26 cellular contexts compared by ENCODE assay signal in genomic region chr12:131620946-131621681, GRCh38.
DNase-seq lines count a peak whose midpoint lies in the region; ATAC-seq, FAIRE-seq and TF ChIP-seq lines count a peak whose summit lies in the region.
"Had no signal": no experiment of that assay in that cellular context is flagged by ENCODE, and none has a peak within 500 bp of the region (broad histone marks: within the 10 kb centered on the region; RNA-seq: fewer than 3 reads in every experiment).

No MANE protein-coding gene starts in this region.

- TF ChIP-seq POLR2A in HepG2 (IDR thresholded peaks at IDR 0.05; ENCODE audit: insufficient read depth in 1 of 2, low read depth in 2 of 2, low read length in 2 of 2) (no peak), right lobe of liver (IDR thresholded peaks at IDR 0.05) (no peak)

- H2AFZ ChIP-seq in HepG2 (ENCODE audit: low read length) = no peak overlapping the region
- H2AFZ ChIP-seq: GM23248, PC-9 had no signal

- no peak for ATAC-seq in HepG2
- ATAC-seq in right lobe of liver = no peak
- ATAC-seq in GM18867 (IDR thresholded peaks at IDR 0.05; ENCODE audit: unreplicated experiment) = no peak
- ATAC-seq in GM21576 (IDR thresholded peaks at IDR 0.05; ENCODE audit: unreplicated experiment) = no peak
- ATAC-seq: pancreas had no signal

- no peak overlapping the region for H3K27ac ChIP-seq in HepG2 (ENCODE audit: extremely low read length, insufficient read depth, low read length)
- H3K27ac ChIP-seq in right lobe of liver = no peak overlapping the region
- H3K27ac ChIP-seq: coronary artery, GM23248, KMS-11, pancreas, PC-9, SK-N-MC, VCaP had no signal

- no peaks in the 10 kb centered on the region for H3K4me1 ChIP-seq in HepG2 (ENCODE audit: insufficient read depth, low read length)
- no peaks in the 10 kb centered on the region for H3K4me1 ChIP-seq in right lobe of liver
- H3K4me1 ChIP-seq: pancreas had no signal

- WGBS in HepG2 (ENCODE audit: low lambda C conversion rate) = 36% methylated on average over 5 of the region's 27 CpGs
- 29% methylated on average over 1 of the region's 27 CpGs for WGBS in right lobe of liver (ENCODE audit: insufficient coverage, low coverage, low lambda C conversion rate, missing lambda C conversion rate)

- H3K9me3 ChIP-seq in HepG2 (ENCODE audit: low read length) (no peaks in the 10 kb centered on the region), right lobe of liver (no peaks in the 10 kb centered on the region)
- H3K9me3 ChIP-seq: pancreas had no signal

- no peak overlapping the region for H3K4me3 Mint-ChIP-seq in glutamatergic neuron (ENCODE audit: unreplicated experiment)
- H3K4me3 Mint-ChIP-seq: activated naive CD8-positive, alpha-beta T cell treated with anti-CD3 and anti-CD28 coated beads, Interleukin-2, amount 10 ng/mL, durations not matched to agents 7 days and 5 days; B cell had no signal

- 0 out of 2 replicates have a peak, but pooled peaks cover 8% of the 10 kb centered on the region for H4K20me1 ChIP-seq in HepG2 (ENCODE audit: insufficient read depth, low read length)

- CTCF ChIA-PET in HepG2 (lab: Yijun Ruan, JAX; ENCODE audit: low intra/inter-chr PET ratio, low total read pairs) (no interaction called here), GM10248 (lab: Yijun Ruan, JAX) (interaction anchor here (0.7 kb wide), 1 partner anchor 12 kb away, joined by 3 read pairs; no protein-coding TSS in a partner anchor)

- H3K79me2 ChIP-seq in HepG2 (ENCODE audit: insufficient read depth, low read length) = no peaks in the 10 kb centered on the region

- H3K27me3 ChIP-seq in HepG2 (ENCODE audit: control insufficient read depth in 1 of 2, insufficient read depth in 2 of 2, low read length in 2 of 2) = peaks cover 23 to 76% of the 10 kb centered on the region in 2 experiments
- H3K27me3 ChIP-seq in right lobe of liver = no peaks in the 10 kb centered on the region

- peaks cover 10% of the 10 kb centered on the region for H3K9me3 Mint-ChIP-seq in glutamatergic neuron (ENCODE audit: unreplicated experiment)
- H3K9me3 Mint-ChIP-seq: activated T-helper 2 cell treated with anti-CD3 and anti-CD28 coated beads, Interferon-gamma antibody, Interleukin-2, Interleukin-4, amounts not matched to agents 10 μg/mL and 5 μg/mL and 100 μg/mL, durations not matched to agents 14 hours and 24 hours and 36 hours had no signal

- no peak for FAIRE-seq in HepG2 (lab: Jason Lieb, UNC)
- FAIRE-seq: D721Med, islet of Langerhans, pancreas had no signal

- intact Hi-C loops in HepG2 (cut with micrococcal nuclease; ENCODE audit: unreplicated experiment) = loop anchor here (5.0 kb wide), 1 partner anchor 274 kb away; no protein-coding TSS in a partner anchor
- intact Hi-C loops in right lobe of liver (cut with DNase I) = loop anchor here in 1 of 2 donors (10.0 kb wide), 1 partner anchor 286 kb away; no protein-coding TSS in a partner anchor

- no peaks in the 10 kb centered on the region for H3K36me3 ChIP-seq in HepG2 (replicated peaks in 1 of 2; ENCODE audit: control insufficient read depth in 1 of 2, insufficient read depth in 2 of 2, low read length in 2 of 2)
- H3K36me3 ChIP-seq in right lobe of liver = no peaks in the 10 kb centered on the region
- H3K36me3 ChIP-seq: pancreas had no signal

- TF ChIP-seq EP300 in HepG2 (IDR thresholded peaks at IDR 0.05; ENCODE audit: low read depth in 2 of 2, low read length in 2 of 2) (no peak), HepG2 (CRISPR knock-in tag; IDR thresholded peaks at IDR 0.05; ENCODE audit: borderline replicate concordance) (no peak)

- POLR2A ChIA-PET in HepG2 (lab: Yijun Ruan, JAX) (no interaction called here), GM10248 (lab: Yijun Ruan, JAX) (no interaction called here)

- H3K36me3 Mint-ChIP-seq in glutamatergic neuron (ENCODE audit: unreplicated experiment) = no peaks in the 10 kb centered on the region
- H3K36me3 Mint-ChIP-seq: activated naive CD8-positive, alpha-beta T cell treated with anti-CD3 and anti-CD28 coated beads, Interleukin-2, amount 10 ng/mL, durations not matched to agents 7 days and 5 days; brain had no signal

- H3K27ac Mint-ChIP-seq in glutamatergic neuron (ENCODE audit: unreplicated experiment) = peak overlapping the region; percentile 48
- H3K27ac Mint-ChIP-seq: activated naive CD8-positive, alpha-beta T cell treated with anti-CD3 and anti-CD28 coated beads, Interleukin-2, amount 10 ng/mL, durations not matched to agents 7 days and 5 days; activated T-helper 2 cell treated with anti-CD3 and anti-CD28 coated beads, Interferon-gamma antibody, Interleukin-2, Interleukin-4, amounts not matched to agents 10 μg/mL and 5 μg/mL and 100 μg/mL, durations not matched to agents 14 hours and 24 hours and 36 hours; B cell had no signal

- no TSS peak for BruUV-seq in HepG2 (replicated peaks; lab: Mats Ljungman, UMichigan)

- DNase-seq in HepG2 (ENCODE audit: low spot score) = no peak
- no peak for DNase-seq in right lobe of liver
- no peak for DNase-seq in glutamatergic neuron
- peak; percentile 62 for DNase-seq in occipital lobe (lab: John Stamatoyannopoulos, UW)
- DNase-seq in NCI-H2107 (lab: John Stamatoyannopoulos, UW) = no peak
- no peak for DNase-seq in GM10248 (ENCODE audit: extremely low spot score)
- DNase-seq: activated CD4-positive, alpha-beta T cell treated with anti-CD3 and anti-CD28 coated beads, Interleukin-2, amount 50 U/mL, for 1 hour; activated naive CD8-positive, alpha-beta T cell treated with anti-CD3 and anti-CD28 coated beads, Interleukin-2, amount 10 ng/mL, durations not matched to agents 7 days and 5 days; GM23248; mammary epithelial cell; NCI-H187; NCI-H226; stimulated activated naive CD8-positive, alpha-beta T cell treated with anti-CD3 and anti-CD28 coated beads, Interleukin-15, Interleukin-2, amounts not matched to agents 100 U/mL and 50 U/mL, for 24 hours had no signal

- no peak overlapping the region for H3K9ac ChIP-seq in HepG2 (ENCODE audit: insufficient read depth, low read depth, low read length)
- H3K9ac ChIP-seq: GM23248, KMS-11 had no signal

- peaks cover 9% of the 10 kb centered on the region for H3K27me3 Mint-ChIP-seq in glutamatergic neuron (ENCODE audit: unreplicated experiment)
- H3K27me3 Mint-ChIP-seq: activated naive CD8-positive, alpha-beta T cell treated with anti-CD3 and anti-CD28 coated beads, Interleukin-2, amount 10 ng/mL, durations not matched to agents 7 days and 5 days had no signal

- H3K4me1 Mint-ChIP-seq in glutamatergic neuron (ENCODE audit: low read depth, unreplicated experiment) = peaks cover 15% of the 10 kb centered on the region

- in situ Hi-C loops in HepG2 (cut with HindIII; ENCODE audit: extremely low pct_ligation_motif_present, low pct_unique_long_range_greater_than_20kb) = loop anchor here (25.0 kb wide), 1 partner anchor 391 kb away; no protein-coding TSS in a partner anchor

- no peak overlapping the region for H3K4me2 ChIP-seq in HepG2 (ENCODE audit: low read depth, low read length)
- H3K4me2 ChIP-seq: KMS-11, PC-9 had no signal

- no peak for TF ChIP-seq RAD21 in HepG2 (CRISPR knock-in tag; IDR thresholded peaks at IDR 0.05)

- no peak overlapping the region for H3K4me3 ChIP-seq in HepG2 (replicated peaks in 1 of 3; ENCODE audit: insufficient read depth in 1 of 3, low read depth in 2 of 3, low read length in 3 of 3)
- H3K4me3 ChIP-seq in right lobe of liver = no peak overlapping the region
- H3K4me3 ChIP-seq: coronary artery, GM23248, pancreas, PC-9, SK-N-MC had no signal

- TF ChIP-seq CTCF in HepG2 (CRISPR knock-in tag; IDR thresholded peaks at IDR 0.05) = no peak
- TF ChIP-seq CTCF in right lobe of liver (IDR thresholded peaks at IDR 0.05) = no peak
- no peak for TF ChIP-seq CTCF in glutamatergic neuron (IDR thresholded peaks at IDR 0.05; ENCODE audit: partially characterized antibody, unreplicated experiment)
- TF ChIP-seq CTCF in GM10248 (IDR thresholded peaks at IDR 0.05; ENCODE audit: control extremely low read depth, extremely low read depth, low read depth, missing control alignments) = no peak

TF ChIP-seq in HepG2, 621 proteins besides CTCF, POLR2A, EP300 and RAD21:
- TF ChIP-seq ZNF263 (CRISPR knock-in tag; IDR thresholded peaks at IDR 0.05) = 0 out of 2 replicates have a peak, but pooled peaks have one; percentile 22
- no peak for TF ChIP-seq CEBPB (IDR thresholded peaks at IDR 0.05; ENCODE audit: borderline replicate concordance, low read depth, low read length)
